In the genomic region with DNA sequence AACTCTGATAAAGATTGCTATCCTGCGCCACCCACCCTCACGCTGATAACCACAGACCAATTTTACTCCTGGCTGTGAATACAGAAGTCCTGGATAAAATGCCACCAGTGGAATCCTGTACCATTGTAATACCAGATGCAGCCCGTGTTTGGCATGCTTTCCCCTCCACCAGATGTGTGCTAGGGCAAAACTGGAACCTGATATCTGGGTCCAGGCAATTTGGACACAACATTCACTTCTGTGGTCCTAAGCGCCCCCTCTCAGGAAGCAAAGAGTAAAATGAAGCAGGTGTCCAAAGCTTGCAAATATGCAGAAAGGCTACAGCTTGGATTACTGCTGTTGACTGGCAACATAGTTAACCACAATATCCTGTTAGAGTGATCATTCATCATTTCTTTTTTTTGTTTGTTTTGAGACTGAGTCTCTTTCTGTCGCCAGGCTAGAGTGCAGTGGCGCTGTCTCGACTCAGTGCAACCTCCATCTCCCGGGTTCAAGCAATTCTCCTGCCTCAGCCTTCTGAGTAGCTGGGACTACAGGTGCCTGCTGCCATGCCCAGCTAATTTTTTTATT, we compare ENCODE assay signal across 1 cellular context.
TF ChIP-seq lines count a peak whose summit lies in the region.

No MANE protein-coding gene starts in this region.

TF ChIP-seq in K562, 482 proteins besides CTCF, POLR2A, EP300 and RAD21:
- TF ChIP-seq ZNF311 (CRISPR knock-in tag; IDR thresholded peaks at IDR 0.05) (no peak), MEIS2 (IDR thresholded peaks at IDR 0.05; ENCODE audit: partially characterized antibody) (peak; percentile 24)
- TF ChIP-seq, protein P1, sequence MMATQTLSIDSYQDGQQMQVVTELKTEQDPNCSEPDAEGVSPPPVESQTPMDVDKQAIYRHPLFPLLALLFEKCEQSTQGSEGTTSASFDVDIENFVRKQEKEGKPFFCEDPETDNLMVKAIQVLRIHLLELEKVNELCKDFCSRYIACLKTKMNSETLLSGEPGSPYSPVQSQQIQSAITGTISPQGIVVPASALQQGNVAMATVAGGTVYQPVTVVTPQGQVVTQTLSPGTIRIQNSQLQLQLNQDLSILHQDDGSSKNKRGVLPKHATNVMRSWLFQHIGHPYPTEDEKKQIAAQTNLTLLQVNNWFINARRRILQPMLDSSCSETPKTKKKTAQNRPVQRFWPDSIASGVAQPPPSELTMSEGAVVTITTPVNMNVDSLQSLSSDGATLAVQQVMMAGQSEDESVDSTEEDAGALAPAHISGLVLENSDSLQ (IDR thresholded peaks at IDR 0.05) = peak; percentile 11; the same call in 1 of the 2 replicates
